ENCODE assay signal across 8 cellular contexts in the genomic region with DNA sequence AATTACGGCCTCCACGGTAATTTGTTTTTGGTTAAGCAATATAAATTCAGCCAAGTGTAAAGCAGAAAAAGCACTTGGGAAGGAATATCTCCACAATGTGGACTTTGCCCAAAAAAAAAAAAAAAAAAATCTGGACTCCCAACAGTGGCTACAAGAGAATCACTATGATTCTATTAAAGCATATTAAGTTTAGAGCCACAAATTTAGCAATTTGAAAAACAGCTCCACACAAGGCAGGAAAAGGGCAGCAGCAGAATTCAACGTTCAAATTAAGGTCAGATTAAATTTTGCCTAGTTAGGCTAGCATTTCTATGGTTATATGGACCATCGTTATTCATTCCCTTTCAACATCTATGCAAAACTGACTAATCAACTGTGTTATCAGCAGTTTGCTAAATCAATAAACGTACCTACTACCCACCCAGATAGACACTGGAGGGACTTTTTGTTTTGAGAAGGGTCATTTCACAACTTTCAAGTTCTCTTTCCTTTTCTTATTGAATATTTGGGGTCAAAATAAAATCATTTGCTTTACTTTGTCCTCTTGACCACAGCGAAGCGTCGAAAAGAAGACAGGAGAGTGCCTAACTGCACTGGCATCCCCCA. TPM values are rescaled to one million over a fixed set of nuclear protein-coding genes. Genes with fewer than 3 reads are reported as not detected.
DNase-seq lines count a peak whose midpoint lies in the region; ATAC-seq, FAIRE-seq and TF ChIP-seq lines count a peak whose summit lies in the region.

No MANE protein-coding gene starts in this region.

- peaks cover 39% of the 10 kb centered on the region for H3K36me3 Mint-ChIP-seq in WTC11

- no peak for TF ChIP-seq POLR2A in HCT116 (IDR thresholded peaks at IDR 0.05; ENCODE audit: borderline replicate concordance, extremely low read depth, insufficient read depth, insufficient read length)

- H3K4me1 Mint-ChIP-seq in WTC11 = peaks cover 23% of the 10 kb centered on the region

- H3K4me3 Mint-ChIP-seq in WTC11 = peak overlapping the region; percentile 86

- H3K4me3 ChIP-seq in GM12875 (ENCODE audit: low read depth, low read length) (peak overlapping the region; percentile 64), HCT116 (replicated peaks in 1 of 2; ENCODE audit: low read depth in 1 of 2, low read length in 2 of 2) (peak overlapping the region; percentile 63 to 92), kidney (ENCODE audit: low read length in 2 of 2) (peak overlapping the region; percentile 79 to 91), tibial artery (peak overlapping the region; percentile 64 to 80)

- FAIRE-seq in kidney (lab: Jason Lieb, UNC) = no peak

- no peaks in the 10 kb centered on the region for H3K27me3 Mint-ChIP-seq in WTC11 (ENCODE audit: low read depth)

- H3K9ac ChIP-seq in HCT116 (ENCODE audit: low read length) (no peak overlapping the region), kidney (ENCODE audit: low read length in 2 of 2) (peak overlapping the region; percentile 24 to 50)

- CTCF ChIA-PET in HCT116 (lab: Charles Lee) = no interaction called here
- CTCF ChIA-PET in WTC11 (lab: Charles Lee) = no interaction called here

- H3K36me3 ChIP-seq in HCT116 (ENCODE audit: control insufficient read depth in 1 of 2, insufficient read depth in 2 of 2, low read length in 2 of 2) (peaks cover 0 to 7% of the 10 kb centered on the region in 2 experiments; a peak in 2 of 4 replicates), kidney (ENCODE audit: control insufficient read depth in 1 of 2, insufficient read depth in 2 of 2, low read length in 2 of 2) (peaks cover 0 to 6% of the 10 kb centered on the region in 2 donors), tibial artery (peaks cover under 1 to 18% (median 9%) of the 10 kb centered on the region in 3 donors)

- H3K4me2 ChIP-seq in HCT116 (ENCODE audit: low read length) = peak overlapping the region; percentile 97

- H3K79me2 ChIP-seq in HCT116 (ENCODE audit: insufficient read depth, low read length) = peaks cover 18% of the 10 kb centered on the region

- RAD21 ChIA-PET in HCT116 (lab: Charles Lee; ENCODE audit: low non-redundant PET in 1 of 2, low total read pairs in 2 of 2, uncharacterized antibody in 2 of 2, unreplicated experiment in 2 of 2) = no interaction called here

- ATAC-seq in HCT116 (no peak), WTC11 (no peak), HG03342 (IDR thresholded peaks at IDR 0.05; ENCODE audit: unreplicated experiment) (no peak)

- H3K9me3 ChIP-seq in HCT116 (ENCODE audit: control insufficient read depth in 1 of 2, insufficient read depth in 1 of 2, low read depth in 1 of 2, low read length in 2 of 2) (no peaks in the 10 kb centered on the region), kidney (ENCODE audit: control insufficient read depth in 1 of 2, low read length in 2 of 2) (no peaks in the 10 kb centered on the region), tibial artery (no peaks in the 10 kb centered on the region)

- H3K27ac Mint-ChIP-seq in WTC11 = peak overlapping the region; percentile 65; the same call in 1 of the 2 replicates

- H3K9me2 ChIP-seq in HCT116 (ENCODE audit: insufficient read depth) = no peaks in the 10 kb centered on the region

- no peak overlapping the region for H2AFZ ChIP-seq in HCT116 (ENCODE audit: low read depth, low read length, poor library complexity, severe bottlenecking)

- TF ChIP-seq CTCF in GM12875 (IDR thresholded peaks at IDR 0.05; ENCODE audit: borderline replicate concordance, insufficient read depth, low read depth, low read length) (no peak), HCT116 (IDR thresholded peaks at IDR 0.05 in 2 of 3, conservative IDR thresholded peaks at IDR 0.05 in 1 of 3; ENCODE audit: borderline replicate concordance in 1 of 3, insufficient read depth in 1 of 3, low read depth in 2 of 3, low read length in 2 of 3) (no peak), WTC11 (IDR thresholded peaks at IDR 0.05) (no peak), kidney (IDR thresholded peaks at IDR 0.05; ENCODE audit: borderline replicate concordance, extremely low read depth, insufficient read depth) (no peak), tibial artery (IDR thresholded peaks at IDR 0.05) (no peak)

- TSS peak; percentile 60 for BruUV-seq in HCT116 (replicated peaks; lab: Mats Ljungman, UMichigan)

- H3K27me3 ChIP-seq in HCT116 (ENCODE audit: insufficient read depth, low read length) (no peaks in the 10 kb centered on the region), tibial artery (no peaks in the 10 kb centered on the region)

- H4K20me1 ChIP-seq in HCT116 (ENCODE audit: insufficient read depth) = no peaks in the 10 kb centered on the region

- no peak overlapping the region for H3K27ac ChIP-seq in HCT116 (ENCODE audit: low read depth, low read length)
- H3K27ac ChIP-seq in kidney (ENCODE audit: low read depth in 2 of 2, low read length in 2 of 2) = peak overlapping the region in 1 of 2 donors; percentile 91
- peak overlapping the region; percentile 90 to 96 for H3K27ac ChIP-seq in tibial artery

- no peak for DNase-seq in HCT116 (ENCODE audit: low read depth, low spot score)
- DNase-seq in WTC11 (ENCODE audit: low spot score) = no peak
- no peak for DNase-seq in kidney
- DNase-seq in tibial artery = no peak
- DNase-seq in NCI-H1105 treated with DMSO at 0.1 percent for 48 hours (lab: John Stamatoyannopoulos, UW) = no peak
- no peak for DNase-seq in NCI-H226

- H3K4me1 ChIP-seq in HCT116 (ENCODE audit: control insufficient read depth in 1 of 2, insufficient read depth in 2 of 2, low read length in 2 of 2) (peaks cover 4 to 12% of the 10 kb centered on the region in 2 experiments; a peak in 3 of 4 replicates), kidney (ENCODE audit: control insufficient read depth in 1 of 2, insufficient read depth in 1 of 2, low read depth in 1 of 2, low read length in 2 of 2) (peaks cover 3 to 6% of the 10 kb centered on the region in 2 donors), tibial artery (peaks cover 0 to 15% (median 7%) of the 10 kb centered on the region in 4 donors)

- intact Hi-C loops in HCT116 (cut with micrococcal nuclease) = loop anchor here (2.0 kb wide), 1 partner anchor 39 kb away; the partner anchor contains the start of gene ASF1A
- intact Hi-C loops in kidney (cut with DNase I) = no loop called here
- intact Hi-C loops in tibial artery (cut with DNase I; ENCODE audit: low total_unique reads) = loop anchor here (5.0 kb wide), 1 partner anchor 37 kb away; no protein-coding TSS in a partner anchor

- TF ChIP-seq RAD21 in HCT116 (IDR thresholded peaks at IDR 0.05; ENCODE audit: low read depth) = no peak

- POLR2A ChIA-PET in HCT116 (lab: Charles Lee) = no interaction called here
- POLR2A ChIA-PET in WTC11 (lab: Charles Lee) = interaction anchor here (0.5 kb wide), 1 partner anchor 173 kb away, joined by 6 read pairs; no protein-coding TSS in a partner anchor

- peaks cover 15% of the 10 kb centered on the region for H3K9me3 Mint-ChIP-seq in WTC11

TF ChIP-seq in HCT116, 20 proteins besides CTCF, POLR2A, EP300 and RAD21 (continues in another document):
- no peak for TF ChIP-seq SRF (IDR thresholded peaks at IDR 0.05; ENCODE audit: low read depth)
- no peak for TF ChIP-seq SIN3A (IDR thresholded peaks at IDR 0.05; ENCODE audit: low read depth)
- TF ChIP-seq ATF3 (IDR thresholded peaks at IDR 0.05) = no peak
- TF ChIP-seq, protein P1, sequence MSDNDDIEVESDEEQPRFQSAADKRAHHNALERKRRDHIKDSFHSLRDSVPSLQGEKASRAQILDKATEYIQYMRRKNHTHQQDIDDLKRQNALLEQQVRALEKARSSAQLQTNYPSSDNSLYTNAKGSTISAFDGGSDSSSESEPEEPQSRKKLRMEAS (IDR thresholded peaks at IDR 0.05) = no peak
- TF ChIP-seq CBX3 (IDR thresholded peaks at IDR 0.05; ENCODE audit: low read depth) = no peak
- TF ChIP-seq ZNF274 (IDR thresholded peaks at IDR 0.05; ENCODE audit: low read depth, low read length) = no peak
- no peak for TF ChIP-seq EZH2 (IDR thresholded peaks at IDR 0.05)
- TF ChIP-seq CEBPB (IDR thresholded peaks at IDR 0.05; ENCODE audit: low read depth) = no peak
- TF ChIP-seq TCF7L2 (IDR thresholded peaks at IDR 0.05; ENCODE audit: borderline replicate concordance, extremely low read depth, insufficient read depth, insufficient read length) = no peak
- no peak for TF ChIP-seq POLR2AphosphoS5 (IDR thresholded peaks at IDR 0.05; ENCODE audit: low read depth, low read length)
- TF ChIP-seq JUND (IDR thresholded peaks at IDR 0.05) = no peak

TF ChIP-seq in WTC11, 78 proteins besides CTCF, POLR2A, EP300 and RAD21 (continues in another document):
- TF ChIP-seq ZNF671 (CRISPR knock-in tag; IDR thresholded peaks at IDR 0.05) (no peak), ZNF138 (CRISPR knock-in tag; conservative IDR thresholded peaks at IDR 0.05) (no peak), ZNF317 (CRISPR knock-in tag; IDR thresholded peaks at IDR 0.05; ENCODE audit: borderline replicate concordance, low read depth) (no peak), SMAD3 (CRISPR knock-in tag; IDR thresholded peaks at IDR 0.05; ENCODE audit: borderline replicate concordance) (no peak)
- TF ChIP-seq, protein P2, sequence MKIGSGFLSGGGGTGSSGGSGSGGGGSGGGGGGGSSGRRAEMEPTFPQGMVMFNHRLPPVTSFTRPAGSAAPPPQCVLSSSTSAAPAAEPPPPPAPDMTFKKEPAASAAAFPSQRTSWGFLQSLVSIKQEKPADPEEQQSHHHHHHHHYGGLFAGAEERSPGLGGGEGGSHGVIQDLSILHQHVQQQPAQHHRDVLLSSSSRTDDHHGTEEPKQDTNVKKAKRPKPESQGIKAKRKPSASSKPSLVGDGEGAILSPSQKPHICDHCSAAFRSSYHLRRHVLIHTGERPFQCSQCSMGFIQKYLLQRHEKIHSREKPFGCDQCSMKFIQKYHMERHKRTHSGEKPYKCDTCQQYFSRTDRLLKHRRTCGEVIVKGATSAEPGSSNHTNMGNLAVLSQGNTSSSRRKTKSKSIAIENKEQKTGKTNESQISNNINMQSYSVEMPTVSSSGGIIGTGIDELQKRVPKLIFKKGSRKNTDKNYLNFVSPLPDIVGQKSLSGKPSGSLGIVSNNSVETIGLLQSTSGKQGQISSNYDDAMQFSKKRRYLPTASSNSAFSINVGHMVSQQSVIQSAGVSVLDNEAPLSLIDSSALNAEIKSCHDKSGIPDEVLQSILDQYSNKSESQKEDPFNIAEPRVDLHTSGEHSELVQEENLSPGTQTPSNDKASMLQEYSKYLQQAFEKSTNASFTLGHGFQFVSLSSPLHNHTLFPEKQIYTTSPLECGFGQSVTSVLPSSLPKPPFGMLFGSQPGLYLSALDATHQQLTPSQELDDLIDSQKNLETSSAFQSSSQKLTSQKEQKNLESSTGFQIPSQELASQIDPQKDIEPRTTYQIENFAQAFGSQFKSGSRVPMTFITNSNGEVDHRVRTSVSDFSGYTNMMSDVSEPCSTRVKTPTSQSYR (CRISPR knock-in tag; IDR thresholded peaks at IDR 0.05) = no peak

RNA-seq across cellular contexts. Expression of gene MCM9, which starts 1.0 kb away (rescaled TPM):
- total RNA-seq in HCT116 (2021; ENCODE audit: unreplicated experiment) = 13.6 TPM
- polyA plus RNA-seq in HCT116 (2012) = 6.5 TPM in 2 replicates
- 11.2 to 14.9 TPM (median 12.3 TPM) in 3 replicates for total RNA-seq in WTC11 (2021)
- total RNA-seq in kidney = 25.9 TPM
- 4.8 TPM for polyA plus RNA-seq in kidney (ENCODE audit: insufficient read depth, low read depth, low replicate concordance)

RNA-seq across cellular contexts. Expression of gene ASF1A, which starts 40.0 kb away (rescaled TPM):
- total RNA-seq in HCT116 (2021; ENCODE audit: unreplicated experiment) (23.3 TPM), WTC11 (2021) (30.9 to 36.7 TPM (median 32.0 TPM) in 3 replicates), kidney (15.1 TPM)
- polyA plus RNA-seq in HCT116 (2012) = 6.2 and 9.7 TPM in 2 replicates
- polyA plus RNA-seq in kidney (ENCODE audit: insufficient read depth, low read depth, low replicate concordance) = 15.1 TPM
